ENCODE assay signal across 11 cellular contexts in genomic region chr6:498795-499231, GRCh38.
DNase-seq lines count a peak whose midpoint lies in the region; ATAC-seq, FAIRE-seq and TF ChIP-seq lines count a peak whose summit lies in the region.
"Had no signal": no experiment of that assay in that cellular context is flagged by ENCODE, and none has a peak within 500 bp of the region (broad histone marks: within the 10 kb centered on the region; RNA-seq: fewer than 3 reads in every experiment).

No MANE protein-coding gene starts in this region.

- H3K27ac ChIP-seq in Peyer's patch (peak overlapping the region in 3 of 4 donors; percentile 1 to 23 (median 18)), colonic mucosa (no peak overlapping the region)
- no peak overlapping the region for H3K27ac ChIP-seq in effector memory CD4-positive, alpha-beta T cell (ENCODE audit: insufficient read depth, low read length, poor library complexity, severe bottlenecking)

- H3K4me3 ChIP-seq in Peyer's patch (no peak overlapping the region), colonic mucosa (no peak overlapping the region)
- peak overlapping the region; percentile 8 for H3K4me3 ChIP-seq in effector memory CD4-positive, alpha-beta T cell (ENCODE audit: insufficient read depth, low read depth, low read length, poor library complexity, severe bottlenecking)

- no peak for TF ChIP-seq CTCF in Peyer's patch (IDR thresholded peaks at IDR 0.05)
- no peak for TF ChIP-seq CTCF in colonic mucosa (IDR thresholded peaks at IDR 0.05)
- TF ChIP-seq CTCF in chondrocyte (IDR thresholded peaks at IDR 0.05): no peak

- peaks cover 25% of the 10 kb centered on the region for H3K36me3 Mint-ChIP-seq in chondrocyte (ENCODE audit: low read depth)

- peaks cover 4% of the 10 kb centered on the region for H3K4me1 Mint-ChIP-seq in chondrocyte (ENCODE audit: low read depth)
- H3K4me1 Mint-ChIP-seq: nephron had no signal

- TF ChIP-seq POLR2A in GM12891 (IDR thresholded peaks at IDR 0.05; ENCODE audit: low read depth, low read length) (peak; percentile 54; the same call in 1 of the 2 replicates), Peyer's patch (IDR thresholded peaks at IDR 0.05) (no peak)

- no peak overlapping the region for H3K27ac Mint-ChIP-seq in chondrocyte (ENCODE audit: unreplicated experiment)
- H3K27ac Mint-ChIP-seq: nephron had no signal

- peak; percentile 71 for ATAC-seq in GM21825 (IDR thresholded peaks at IDR 0.05; ENCODE audit: unreplicated experiment)

- intact Hi-C loops in colonic mucosa (cut with DNase I): no loop called here
- intact Hi-C loops in cardiac septum (cut with DNase I): no loop called here

- no peak overlapping the region for H3K9ac ChIP-seq in colonic mucosa (ENCODE audit: low read depth in 2 of 2, low read length in 2 of 2)

- H3K4me1 ChIP-seq in Peyer's patch (peaks cover 0 to 5% (median 0%) of the 10 kb centered on the region in 4 donors), colonic mucosa (no peaks in the 10 kb centered on the region)
- peaks cover 24% of the 10 kb centered on the region for H3K4me1 ChIP-seq in effector memory CD4-positive, alpha-beta T cell (ENCODE audit: control insufficient read depth, insufficient read depth, low read length, poor library complexity, severe bottlenecking)

- no peak overlapping the region for H3K4me3 Mint-ChIP-seq in chondrocyte (ENCODE audit: unreplicated experiment)
- H3K4me3 Mint-ChIP-seq: nephron had no signal

- peak; percentile 98 for FAIRE-seq in GM12891 (lab: Jason Lieb, UNC)
- FAIRE-seq: colon had no signal

- DNase-seq in GM12891 (ENCODE audit: insufficient read length, low spot score) (no peak), Peyer's patch (no peak), colonic mucosa (no peak), cardiac septum (ENCODE audit: low spot score) (no peak), DMS53 treated with DMSO at 0.1 percent for 48 hours (lab: John Stamatoyannopoulos, UW; ENCODE audit: unreplicated experiment) (no peak), chondrocyte (ENCODE audit: low spot score) (no peak)
- DNase-seq in effector memory CD4-positive, alpha-beta T cell: no peak
- DNase-seq: NCI-H69 had no signal

- H3K9me3 ChIP-seq in Peyer's patch (no peaks in the 10 kb centered on the region), colonic mucosa (no peaks in the 10 kb centered on the region)
- no peaks in the 10 kb centered on the region for H3K9me3 ChIP-seq in effector memory CD4-positive, alpha-beta T cell (ENCODE audit: control insufficient read depth, low read length)

- H3K27me3 Mint-ChIP-seq in chondrocyte (ENCODE audit: low read depth): no peaks in the 10 kb centered on the region

- H3K36me3 ChIP-seq in Peyer's patch (peaks cover 0 to 5% (median 0%) of the 10 kb centered on the region in 3 donors), colonic mucosa (no peaks in the 10 kb centered on the region)
- no peaks in the 10 kb centered on the region for H3K36me3 ChIP-seq in effector memory CD4-positive, alpha-beta T cell (ENCODE audit: control insufficient read depth, insufficient read depth, low read length)

- no peaks in the 10 kb centered on the region for H3K27me3 ChIP-seq in Peyer's patch
- no peaks in the 10 kb centered on the region for H3K27me3 ChIP-seq in effector memory CD4-positive, alpha-beta T cell (replicated peaks; ENCODE audit: control insufficient read depth, insufficient read depth, low read length, poor library complexity, severe bottlenecking)
- H3K27me3 ChIP-seq in colonic mucosa: no peaks in the 10 kb centered on the region

- H3K9me3 Mint-ChIP-seq in chondrocyte (ENCODE audit: low read depth): no peaks in the 10 kb centered on the region
- H3K9me3 Mint-ChIP-seq: nephron had no signal

TF ChIP-seq in GM12891, 5 proteins besides CTCF, POLR2A, EP300 and RAD21:
- no peak for TF ChIP-seq POLR2AphosphoS5 (IDR thresholded peaks at IDR 0.05; ENCODE audit: low read depth, low read length)
- TF ChIP-seq POU2F2 (IDR thresholded peaks at IDR 0.05; ENCODE audit: low read depth, low read length): 0 out of 2 replicates have a peak, but pooled peaks have one; percentile 7
- TF ChIP-seq TAF1 (IDR thresholded peaks at IDR 0.05; ENCODE audit: low read depth, low read length): no peak
- no peak for TF ChIP-seq PAX5 (IDR thresholded peaks at IDR 0.05; ENCODE audit: insufficient read depth, low read length, severe bottlenecking)

Comparison
In these comparisons a context has a peak if more than half of its experiments do, and no peak if none do; other contexts are left out.
1. H3K27ac ChIP-seq: peak in Peyer's patch (3 of 4); none in effector memory CD4-positive, alpha-beta T cell (single experiment) and colonic mucosa (single experiment).